ENCODE assay signal across 26 cellular contexts in the genomic region with DNA sequence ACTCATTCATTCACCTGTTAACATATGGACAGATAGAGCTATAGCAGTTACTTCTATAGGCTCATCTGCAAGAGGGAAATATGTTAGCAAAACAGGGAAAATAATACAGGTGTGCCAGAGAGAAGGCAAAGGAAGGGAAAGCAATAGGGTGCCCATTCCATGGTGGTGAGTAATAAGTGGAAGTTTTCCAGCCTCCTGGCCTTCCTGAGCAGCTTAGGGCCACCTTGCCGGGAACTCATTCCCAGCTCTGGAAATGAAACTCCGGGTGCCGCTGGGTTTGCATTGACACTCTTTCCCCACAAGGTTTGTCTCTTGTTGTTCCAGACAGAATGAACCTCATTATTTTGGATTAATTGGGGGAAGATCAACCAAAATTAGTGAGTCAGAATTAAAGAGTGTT. TPM values are rescaled to one million over a fixed set of nuclear protein-coding genes. Genes with fewer than 3 reads are reported as not detected.
A peak's percentile ranks its signal among the peaks of the same experiment; 100 is the strongest.
DNase-seq lines count a peak whose midpoint lies in the region; ATAC-seq, FAIRE-seq and TF ChIP-seq lines count a peak whose summit lies in the region.
"Had no signal": no experiment of that assay in that cellular context is flagged by ENCODE, and none has a peak within 500 bp of the region (broad histone marks: within the 10 kb centered on the region; RNA-seq: fewer than 3 reads in every experiment).

No MANE protein-coding gene starts in this region.

- H3K79me2 ChIP-seq in keratinocyte (ENCODE audit: control insufficient read depth, insufficient read depth, low read length) = no peaks in the 10 kb centered on the region

- ATAC-seq in right lobe of liver = no peak
- ATAC-seq: activated naive CD8-positive, alpha-beta T cell treated with anti-CD3 and anti-CD28 coated beads, Interleukin-2, amount 50 U/mL, for 24 hours; naive thymus-derived CD4-positive, alpha-beta T cell; upper lobe of right lung had no signal

- TF ChIP-seq CTCF in bronchial epithelial cell (IDR thresholded peaks at IDR 0.05; ENCODE audit: insufficient read depth, low read length, severe bottlenecking) = no peak
- TF ChIP-seq CTCF in keratinocyte (optimal IDR thresholded peaks at IDR 0.05 in 1 of 3, IDR thresholded peaks at IDR 0.05 in 1 of 3, conservative IDR thresholded peaks at IDR 0.05 in 1 of 3; ENCODE audit: extremely low read depth in 1 of 3, insufficient read depth in 2 of 3, low read length in 3 of 3) = no peak
- TF ChIP-seq CTCF in right lobe of liver (IDR thresholded peaks at IDR 0.05) = no peak
- no peak for TF ChIP-seq CTCF in vagina (IDR thresholded peaks at IDR 0.05)
- no peak for TF ChIP-seq CTCF in brain microvascular endothelial cell (IDR thresholded peaks at IDR 0.05; ENCODE audit: low read depth, low read length, missing control alignments)

- DNase-seq in Daoy (ENCODE audit: low read depth) = peak; percentile 51
- no peak for DNase-seq in RCC 7860 (ENCODE audit: low spot score)
- peak; percentile 66 for DNase-seq in bronchial epithelial cell (ENCODE audit: low read depth)
- no peak for DNase-seq in keratinocyte (ENCODE audit: low read depth, low spot score)
- no peak for DNase-seq in right lobe of liver
- DNase-seq in vagina (ENCODE audit: extremely low spot score in 2 of 2) = no peak
- no peak for DNase-seq in brain microvascular endothelial cell
- DNase-seq in AML-193 (lab: John Stamatoyannopoulos, UW) = no peak
- DNase-seq: activated B cell treated with CpG ODN at 0.5 μM for 24 hours; activated CD4-positive, alpha-beta memory T cell treated with anti-CD3 and anti-CD28 coated beads for 36 hours; activated gamma-delta T cell; activated naive CD8-positive, alpha-beta T cell treated with anti-CD3 and anti-CD28 coated beads, Interleukin-2, amount 50 U/mL, for 24 hours; central memory CD4-positive, alpha-beta T cell; gastrocnemius medialis; MG63; naive thymus-derived CD4-positive, alpha-beta T cell; NCI-H1436 treated with DMSO at 0.1 percent for 48 hours; NCI-H524 treated with DMSO at 0.1 percent for 48 hours; stimulated activated CD8-positive, alpha-beta memory T cell treated with anti-CD3 and anti-CD28 coated beads, Interleukin-4, amount 100 ng/mL, for 48 hours; T1000; upper lobe of right lung had no signal

- FAIRE-seq in RCC 7860 (lab: Jason Lieb, UNC) = peak; percentile 12
- no peak for FAIRE-seq in bronchial epithelial cell (lab: Jason Lieb, UNC)
- FAIRE-seq in keratinocyte (lab: Jason Lieb, UNC) = peak; percentile 89
- FAIRE-seq: H1 had no signal

- H3K36me3 ChIP-seq in bronchial epithelial cell (ENCODE audit: control insufficient read depth, insufficient read depth, low read length) (no peaks in the 10 kb centered on the region), keratinocyte (ENCODE audit: control insufficient read depth in 2 of 2, extremely low read depth in 1 of 2, insufficient read depth in 2 of 2, low read length in 2 of 2) (peaks cover 0 to 1% of the 10 kb centered on the region in 2 experiments), right lobe of liver (no peaks in the 10 kb centered on the region), vagina (no peaks in the 10 kb centered on the region), brain microvascular endothelial cell (replicated peaks) (no peaks in the 10 kb centered on the region)
- H3K36me3 ChIP-seq: gastrocnemius medialis, MG63, right atrium auricular region, upper lobe of right lung had no signal

- TF ChIP-seq POLR2A in right lobe of liver (IDR thresholded peaks at IDR 0.05) (no peak), vagina (IDR thresholded peaks at IDR 0.05) (no peak)

- H3K27ac ChIP-seq in keratinocyte (ENCODE audit: control insufficient read depth, insufficient read depth, low read length) (no peak overlapping the region), right lobe of liver (no peak overlapping the region), vagina (no peak overlapping the region), brain microvascular endothelial cell (no peak overlapping the region)
- H3K27ac ChIP-seq: C4-2B, gastrocnemius medialis, HL-60, right atrium auricular region, upper lobe of right lung had no signal

- H3K4me1 ChIP-seq in keratinocyte (ENCODE audit: control insufficient read depth, extremely low read depth, insufficient read depth, low read length) (peaks cover 27% of the 10 kb centered on the region), right lobe of liver (no peaks in the 10 kb centered on the region), vagina (peaks cover 10% of the 10 kb centered on the region)
- H3K4me1 ChIP-seq: upper lobe of right lung had no signal

- peak overlapping the region; percentile 56 for H3K4me2 ChIP-seq in keratinocyte (ENCODE audit: control insufficient read depth, extremely low read depth, insufficient read depth, low read depth, low read length)

- dilution Hi-C loops in keratinocyte (cut with MboI; ENCODE audit: extremely low pct_ligation_motif_present, low sequenced_read_pairs) = no loop called here

- H3K4me3 ChIP-seq in bronchial epithelial cell (ENCODE audit: low read depth, low read length) (no peak overlapping the region), keratinocyte (ENCODE audit: control insufficient read depth in 2 of 3, extremely low read depth in 1 of 3, insufficient read depth in 2 of 3, low read depth in 1 of 3, low read length in 3 of 3) (no peak overlapping the region), right lobe of liver (no peak overlapping the region), vagina (no peak overlapping the region), brain microvascular endothelial cell (ENCODE audit: low read depth, low read length) (no peak overlapping the region)
- H3K4me3 ChIP-seq: gastrocnemius medialis, MG63, right atrium auricular region, upper lobe of right lung had no signal

- peak overlapping the region; percentile 43 for H3K9ac ChIP-seq in keratinocyte (ENCODE audit: control insufficient read depth, extremely low read depth, insufficient read depth, low read length)

- H3K9me1 ChIP-seq in keratinocyte (ENCODE audit: control insufficient read depth, extremely low read depth, insufficient read depth, low read length) = no peaks in the 10 kb centered on the region

- intact Hi-C loops in right lobe of liver (cut with DNase I) (no loop called here), vagina (cut with DNase I) (no loop called here)

- in situ Hi-C loops in brain microvascular endothelial cell (cut with HindIII; ENCODE audit: low pct_ligation_motif_present, low sequenced_read_pairs) = no loop called here

- H3K27me3 ChIP-seq in bronchial epithelial cell (ENCODE audit: control insufficient read depth, insufficient read depth, low read length) (no peaks in the 10 kb centered on the region), keratinocyte (ENCODE audit: control insufficient read depth, extremely low read depth, insufficient read depth, low read length) (no peaks in the 10 kb centered on the region), right lobe of liver (no peaks in the 10 kb centered on the region), vagina (no peaks in the 10 kb centered on the region), brain microvascular endothelial cell (replicated peaks) (no peaks in the 10 kb centered on the region)
- H3K27me3 ChIP-seq: gastrocnemius medialis, MG63, right atrium auricular region, upper lobe of right lung had no signal

- 87% methylated on average over 2 of the region's 3 CpGs for WGBS in right lobe of liver (ENCODE audit: insufficient coverage, low coverage, low lambda C conversion rate, missing lambda C conversion rate)

- peak overlapping the region; percentile 46 for H2AFZ ChIP-seq in keratinocyte (ENCODE audit: control insufficient read depth, low read length)

- H3K9me3 ChIP-seq in keratinocyte (ENCODE audit: control insufficient read depth, low read depth, low read length) = no peaks in the 10 kb centered on the region
- H3K9me3 ChIP-seq in right lobe of liver = no peaks in the 10 kb centered on the region
- H3K9me3 ChIP-seq in vagina = no peaks in the 10 kb centered on the region
- H3K9me3 ChIP-seq: gastrocnemius medialis, MG63, right atrium auricular region, upper lobe of right lung had no signal

- H4K20me1 ChIP-seq in keratinocyte (ENCODE audit: control insufficient read depth, extremely low read depth, insufficient read depth, low read length) = no peaks in the 10 kb centered on the region

RNA-seq across cellular contexts. Expression of gene SLC1A3, which starts 58.4 kb away (rescaled TPM):
- 5.8 and 6.0 TPM in 2 replicates for total RNA-seq in Daoy (2014; rRNA removed; shearing (Covaris generic))
- 1.7 and 3.4 TPM in 2 replicates for total RNA-seq in bronchial epithelial cell
- 16.6 to 22.2 TPM (median 17.0 TPM) in 3 replicates for polyA plus RNA-seq in keratinocyte
- polyA plus RNA-seq in keratinocyte (2011; ENCODE audit: low read depth) = 6.1 TPM
- polyA plus RNA-seq in keratinocyte (2011; cell fraction: cytosol; rRNA removed) = 4.7 and 7.4 TPM in 2 replicates
- polyA plus RNA-seq in keratinocyte (2011; cell fraction: nucleus; rRNA removed) = 21.0 and 24.3 TPM in 2 replicates
- polyA plus RNA-seq in keratinocyte (2012; ENCODE audit: low replicate concordance) = 8.6 and 16.3 TPM in 2 replicates
- polyA minus RNA-seq in keratinocyte = 36.0 to 56.9 TPM (median 40.3 TPM) in 3 replicates
- 18.8 TPM for polyA minus RNA-seq in keratinocyte (2011; cell fraction: cytosol; rRNA and poly(A)+ RNA removed)
- 51.1 and 73.7 TPM in 2 replicates for polyA minus RNA-seq in keratinocyte (2011; cell fraction: nucleus; rRNA and poly(A)+ RNA removed)
- 10 to 100 TPM in 1 of 6 experiments, 1 to 10 TPM in 5; 4.7 to 15.1 (median 6.1) TPM for total RNA-seq in right lobe of liver
- 18.9 TPM for total RNA-seq in vagina
- total RNA-seq: dermis microvascular lymphatic vessel endothelial cell had no signal
- polyA plus RNA-seq: naive thymus-derived CD4-positive, alpha-beta T cell had no signal

Comparison
In these comparisons a context has a peak if more than half of its experiments do, and no peak if none do; other contexts are left out.
1. DNase-seq: peak in Daoy (single experiment) and bronchial epithelial cell (single experiment); none in RCC 7860 (single experiment), keratinocyte (single experiment), right lobe of liver (0 of 3), vagina (0 of 2), brain microvascular endothelial cell (single experiment) and AML-193 (0 of 2).